ENCODE assay signal across 9 cellular contexts in genomic region chr2:203688798-203689197, GRCh38. TPM values are rescaled to one million over a fixed set of nuclear protein-coding genes. Genes with fewer than 3 reads are reported as not detected.
DNase-seq lines count a peak whose midpoint lies in the region; ATAC-seq and TF ChIP-seq lines count a peak whose summit lies in the region.
"Had no signal": no experiment of that assay in that cellular context is flagged by ENCODE, and none has a peak within 500 bp of the region (broad histone marks: within the 10 kb centered on the region; RNA-seq: fewer than 3 reads in every experiment).

No MANE protein-coding gene starts in this region.

- H3K36me3 Mint-ChIP-seq in CD14-positive monocyte, result no peaks in the 10 kb centered on the region
- H3K36me3 Mint-ChIP-seq in stimulated activated naive B cell treated with anti-CD40 and anti-IgM and Interleukin-4, amounts not matched to agents 10 μg/mL and 1 μg/mL and 100 μg/mL, for 72 hours, result no peaks in the 10 kb centered on the region
- H3K36me3 Mint-ChIP-seq in activated T-cell treated with anti-CD3 and anti-CD28 coated beads, Interleukin-2, amount 50 U/mL, for 72 hours (ENCODE audit: insufficient read depth in 2 of 2), result peaks cover 0 to 4% of the 10 kb centered on the region in 2 donors
- H3K36me3 Mint-ChIP-seq: activated naive CD4-positive, alpha-beta T cell treated with anti-CD3 and anti-CD28 coated beads, Interleukin-2, amount 50 U/mL, for 24 hours had no signal

- in situ Hi-C loops in G401 (cut with HindIII; ENCODE audit: low sequenced_read_pairs), result no loop called here

- DNase-seq in CD14-positive monocyte (ENCODE audit: low spot score) (peak; percentile 76), fibroblast of mammary gland (ENCODE audit: low read depth) (peak; percentile 93), G401 (ENCODE audit: low spot score) (no peak), UCSD-AML1 (lab: John Stamatoyannopoulos, UW; ENCODE audit: unreplicated experiment) (no peak)
- peak; percentile 37 for DNase-seq in stimulated activated naive B cell treated with anti-CD40 and anti-IgM and Interleukin-4, amounts not matched to agents 10 μg/mL and 1 μg/mL and 100 μg/mL, for 72 hours
- DNase-seq in activated T-cell treated with anti-CD3 and anti-CD28 coated beads, Interleukin-2, amount 50 U/mL, for 72 hours, result no peak

- H3K4me3 Mint-ChIP-seq in CD14-positive monocyte, result peak overlapping the region in 1 of 2 donors; percentile 64
- peak overlapping the region in 1 of 2 donors; percentile 8 for H3K4me3 Mint-ChIP-seq in stimulated activated naive B cell treated with anti-CD40 and anti-IgM and Interleukin-4, amounts not matched to agents 10 μg/mL and 1 μg/mL and 100 μg/mL, for 72 hours
- no peak overlapping the region for H3K4me3 Mint-ChIP-seq in activated T-cell treated with anti-CD3 and anti-CD28 coated beads, Interleukin-2, amount 50 U/mL, for 72 hours
- H3K4me3 Mint-ChIP-seq: activated naive CD4-positive, alpha-beta T cell treated with anti-CD3 and anti-CD28 coated beads, Interleukin-2, amount 50 U/mL, for 24 hours had no signal

- H3K4me3 ChIP-seq in fibroblast of mammary gland (ENCODE audit: control insufficient read depth, low read depth, low read length), result no peak overlapping the region

- no peaks in the 10 kb centered on the region for H3K27me3 Mint-ChIP-seq in CD14-positive monocyte (ENCODE audit: low read depth in 3 of 3)
- H3K27me3 Mint-ChIP-seq in stimulated activated naive B cell treated with anti-CD40 and anti-IgM and Interleukin-4, amounts not matched to agents 10 μg/mL and 1 μg/mL and 100 μg/mL, for 72 hours, result peaks cover 57 to 58% of the 10 kb centered on the region in 2 donors
- H3K27me3 Mint-ChIP-seq in activated T-cell treated with anti-CD3 and anti-CD28 coated beads, Interleukin-2, amount 50 U/mL, for 72 hours (ENCODE audit: low read depth), result no peaks in the 10 kb centered on the region
- H3K27me3 Mint-ChIP-seq: activated naive CD4-positive, alpha-beta T cell treated with anti-CD3 and anti-CD28 coated beads, Interleukin-2, amount 50 U/mL, for 24 hours had no signal

- H3K9me3 Mint-ChIP-seq in CD14-positive monocyte, result no peaks in the 10 kb centered on the region
- no peaks in the 10 kb centered on the region for H3K9me3 Mint-ChIP-seq in stimulated activated naive B cell treated with anti-CD40 and anti-IgM and Interleukin-4, amounts not matched to agents 10 μg/mL and 1 μg/mL and 100 μg/mL, for 72 hours
- no peaks in the 10 kb centered on the region for H3K9me3 Mint-ChIP-seq in activated T-cell treated with anti-CD3 and anti-CD28 coated beads, Interleukin-2, amount 50 U/mL, for 72 hours
- H3K9me3 Mint-ChIP-seq: activated naive CD4-positive, alpha-beta T cell treated with anti-CD3 and anti-CD28 coated beads, Interleukin-2, amount 50 U/mL, for 24 hours had no signal

- no peak for TF ChIP-seq CTCF in CD14-positive monocyte (IDR thresholded peaks at IDR 0.05)
- TF ChIP-seq CTCF in fibroblast of mammary gland (conservative IDR thresholded peaks at IDR 0.05; ENCODE audit: control insufficient read depth, insufficient read depth, low read depth, low read length), result no peak

- peaks cover 36% of the 10 kb centered on the region for H3K4me1 Mint-ChIP-seq in CD14-positive monocyte
- peaks cover 14 to 45% of the 10 kb centered on the region in 2 donors for H3K4me1 Mint-ChIP-seq in stimulated activated naive B cell treated with anti-CD40 and anti-IgM and Interleukin-4, amounts not matched to agents 10 μg/mL and 1 μg/mL and 100 μg/mL, for 72 hours
- H3K4me1 Mint-ChIP-seq in activated T-cell treated with anti-CD3 and anti-CD28 coated beads, Interleukin-2, amount 50 U/mL, for 72 hours (ENCODE audit: low read depth), result peaks cover 30% of the 10 kb centered on the region

- intact Hi-C loops in CD14-positive monocyte (cut with micrococcal nuclease), result no loop called here

- H3K27ac Mint-ChIP-seq in CD14-positive monocyte, result peak overlapping the region in 5 of 7 donors; percentile 25 to 68 (median 43)
- H3K27ac Mint-ChIP-seq in stimulated activated naive B cell treated with anti-CD40 and anti-IgM and Interleukin-4, amounts not matched to agents 10 μg/mL and 1 μg/mL and 100 μg/mL, for 72 hours, result no peak overlapping the region
- H3K27ac Mint-ChIP-seq in activated T-cell treated with anti-CD3 and anti-CD28 coated beads, Interleukin-2, amount 50 U/mL, for 72 hours, result no peak overlapping the region
- H3K27ac Mint-ChIP-seq: activated naive CD4-positive, alpha-beta T cell treated with anti-CD3 and anti-CD28 coated beads, Interleukin-2, amount 50 U/mL, for 24 hours had no signal

- ATAC-seq in GM21447 (IDR thresholded peaks at IDR 0.05; ENCODE audit: unreplicated experiment), result peak; percentile 71
- peak; percentile 51 for ATAC-seq in HG03565 (IDR thresholded peaks at IDR 0.05; ENCODE audit: unreplicated experiment)
- peak; percentile 80 for ATAC-seq in stimulated activated naive B cell treated with anti-CD40 and anti-IgM and Interleukin-4, amounts not matched to agents 10 μg/mL and 1 μg/mL and 100 μg/mL, for 72 hours (replicated peaks)
- ATAC-seq in activated T-cell treated with anti-CD3 and anti-CD28 coated beads, Interleukin-2, amount 50 U/mL, for 72 hours (replicated peaks in 1 of 2), result no peak

RNA-seq across cellular contexts. Expression of gene CD28, which starts 17.6 kb away (rescaled TPM):
- under 1 TPM; 0.09 to 0.21 TPM for polyA plus RNA-seq in CD14-positive monocyte
- total RNA-seq in G401 (2014; rRNA removed; shearing (Covaris generic)), result not detected in 2 replicates
- 100 to 1,000 TPM; 177 to 206 TPM for total RNA-seq in activated T-cell treated with anti-CD3 and anti-CD28 coated beads, Interleukin-2, amount 50 U/mL, for 72 hours

Comparison
In these comparisons a context has a peak if more than half of its experiments do, and no peak if none do; other contexts are left out.
1. DNase-seq: peak in CD14-positive monocyte (single experiment), fibroblast of mammary gland (single experiment) and stimulated activated naive B cell treated with anti-CD40 and anti-IgM and Interleukin-4, amounts not matched to agents 10 μg/mL and 1 μg/mL and 100 μg/mL, for 72 hours (single experiment); none in G401 (single experiment), activated T-cell treated with anti-CD3 and anti-CD28 coated beads, Interleukin-2, amount 50 U/mL, for 72 hours (0 of 2) and UCSD-AML1 (single experiment).
2. H3K27ac Mint-ChIP-seq: peak in CD14-positive monocyte (5 of 7); none in stimulated activated naive B cell treated with anti-CD40 and anti-IgM and Interleukin-4, amounts not matched to agents 10 μg/mL and 1 μg/mL and 100 μg/mL, for 72 hours (single experiment) and activated T-cell treated with anti-CD3 and anti-CD28 coated beads, Interleukin-2, amount 50 U/mL, for 72 hours (single experiment).
3. ATAC-seq: peak in GM21447 (single experiment), HG03565 (single experiment) and stimulated activated naive B cell treated with anti-CD40 and anti-IgM and Interleukin-4, amounts not matched to agents 10 μg/mL and 1 μg/mL and 100 μg/mL, for 72 hours (2 of 2); none in activated T-cell treated with anti-CD3 and anti-CD28 coated beads, Interleukin-2, amount 50 U/mL, for 72 hours (0 of 2).
4. RNA of gene CD28, which starts 17.6 kb away (total RNA-seq): 177 to 206 TPM in activated T-cell treated with anti-CD3 and anti-CD28 coated beads, Interleukin-2, amount 50 U/mL, for 72 hours; not detected in G401; every median in the first group is over 100 times any median in the second.